1 cellular context compared by ENCODE assay signal in genomic region chr17:59762022-59762825, GRCh38.
TF ChIP-seq lines count a peak whose summit lies in the region.

No MANE protein-coding gene starts in this region.

TF ChIP-seq in SK-N-SH, 30 proteins besides CTCF, POLR2A, EP300 and RAD21 (continued from another document):
- peak; percentile 65 for TF ChIP-seq JUND (IDR thresholded peaks at IDR 0.05)
- TF ChIP-seq IRF3 (IDR thresholded peaks at IDR 0.05; ENCODE audit: low read depth, low read length) = no peak
- no peak for TF ChIP-seq ZBTB33 (IDR thresholded peaks at IDR 0.05; ENCODE audit: borderline replicate concordance, low read depth)
